20 cellular contexts compared by ENCODE assay signal in the genomic region with DNA sequence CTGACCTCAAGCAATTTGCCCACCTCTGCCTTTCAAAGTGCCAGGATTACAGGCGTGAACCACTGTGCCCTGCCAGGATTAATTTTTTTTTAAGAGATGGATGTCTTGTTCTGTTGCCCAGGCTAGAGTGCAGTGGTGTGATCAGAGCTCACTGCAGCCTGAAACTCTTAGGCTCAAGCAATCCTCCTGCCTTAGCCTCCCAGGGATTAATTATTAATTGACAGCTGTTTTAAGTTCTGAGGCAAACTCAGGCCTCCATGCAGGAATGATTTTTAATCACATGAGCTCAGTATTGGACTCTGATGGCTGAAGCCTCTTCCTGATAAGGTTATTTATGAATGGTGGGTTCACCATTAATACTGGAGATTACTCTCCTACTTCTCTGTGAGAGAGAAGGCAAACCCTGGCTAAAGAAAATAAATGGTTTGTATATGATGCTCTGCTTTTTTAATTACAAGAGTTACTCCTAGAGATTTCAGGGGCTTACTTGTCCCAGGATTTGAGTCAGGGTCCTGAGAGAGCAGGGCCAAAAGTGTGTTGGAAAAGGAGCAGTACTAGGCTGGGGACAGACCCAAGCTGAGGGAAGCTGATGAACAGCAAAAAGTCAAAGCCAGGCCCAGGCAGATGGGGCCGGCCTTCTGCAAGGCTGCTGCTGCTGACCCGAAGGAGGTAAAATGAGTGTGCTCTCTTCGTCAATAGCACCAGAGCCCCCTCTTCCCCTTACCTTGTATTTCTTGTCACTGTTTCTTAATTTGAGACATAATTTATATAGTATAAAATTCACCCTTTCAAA.
"Had no signal": no experiment of that assay in that cellular context is flagged by ENCODE, and none has a peak within 500 bp of the region (broad histone marks: within the 10 kb centered on the region; RNA-seq: fewer than 3 reads in every experiment).

No MANE protein-coding gene starts in this region.

- ATAC-seq: activated CD8-positive, alpha-beta memory T cell treated with anti-CD3 and anti-CD28 coated beads, Interleukin-2, amount 10 ng/mL, durations not matched to agents 7 days and 5 days; heart left ventricle; left ventricle myocardium superior; mucosa of descending colon; T-cell had no signal

- DNase-seq: activated B cell treated with CpG ODN at 0.5 μM for 24 hours; activated CD4-positive, alpha-beta memory T cell treated with anti-CD3 and anti-CD28 coated beads for 36 hours; activated CD4-positive, alpha-beta T cell treated with anti-CD3 and anti-CD28 coated beads for 4 hours; activated CD8-positive, alpha-beta memory T cell treated with anti-CD3 and anti-CD28 coated beads, Interleukin-2, amount 10 ng/mL, durations not matched to agents 7 days and 5 days; activated naive CD8-positive, alpha-beta T cell treated with anti-CD3 and anti-CD28 coated beads for 36 hours; amygdala; central memory CD4-positive, alpha-beta T cell; colonic mucosa; erythroblast; heart left ventricle; left ventricle myocardium superior; mucosa of descending colon; naive B cell; ovary; sigmoid colon; spleen; stimulated activated CD8-positive, alpha-beta memory T cell treated with anti-CD3 and anti-CD28 coated beads, Interleukin-4, amount 100 ng/mL, for 48 hours; stimulated activated naive CD4-positive, alpha-beta T cell; T-cell; thyroid gland had no signal

- H3K27ac ChIP-seq: colonic mucosa, heart left ventricle, ovary, sigmoid colon, spleen, thyroid gland had no signal

- H3K27me3 ChIP-seq: colonic mucosa, heart left ventricle, ovary, sigmoid colon, spleen, thyroid gland had no signal

- H3K36me3 ChIP-seq: colonic mucosa, ovary, thyroid gland had no signal

- H3K4me1 ChIP-seq: colonic mucosa, heart left ventricle, sigmoid colon, spleen, thyroid gland had no signal

- H3K4me3 ChIP-seq: colonic mucosa, heart left ventricle, mucosa of descending colon, ovary, sigmoid colon, spleen, thyroid gland had no signal

- H3K9me3 ChIP-seq: colonic mucosa, heart left ventricle, mucosa of descending colon, ovary, sigmoid colon, spleen, thyroid gland had no signal
